ENCODE assay signal across 20 cellular contexts in genomic region chr6:136568129-136568528, GRCh38. TPM values are rescaled to one million over a fixed set of nuclear protein-coding genes. Genes with fewer than 3 reads are reported as not detected.
DNase-seq lines count a peak whose midpoint lies in the region; FAIRE-seq and TF ChIP-seq lines count a peak whose summit lies in the region.
"Had no signal": no experiment of that assay in that cellular context is flagged by ENCODE, and none has a peak within 500 bp of the region (broad histone marks: within the 10 kb centered on the region; RNA-seq: fewer than 3 reads in every experiment).

No MANE protein-coding gene starts in this region.

- WGBS in small intestine, 3 donors, result 18 to 75% (median 37%) methylated on average over 3 of the region's 3 CpGs
- no CpG with 5 or more reads among the region's 3 CpGs for WGBS in trophoblast cell (ENCODE audit: extremely low coverage, insufficient coverage, insufficient read length)

- H3K4me3 ChIP-seq in Loucy (ENCODE audit: low read length, poor library complexity, severe bottlenecking), result no peak overlapping the region
- no peak overlapping the region for H3K4me3 ChIP-seq in small intestine (ENCODE audit: low read depth in 1 of 2, low read length in 2 of 2)
- no peak overlapping the region for H3K4me3 ChIP-seq in trophoblast cell (ENCODE audit: low read depth, low read length)
- H3K4me3 ChIP-seq: A549, K562 had no signal

- TF ChIP-seq CTCF in Calu3 (IDR thresholded peaks at IDR 0.05; ENCODE audit: unreplicated experiment) (no peak), Loucy (conservative IDR thresholded peaks at IDR 0.05; ENCODE audit: low read length) (no peak), VCaP (conservative IDR thresholded peaks at IDR 0.05) (no peak), osteocyte (IDR thresholded peaks at IDR 0.05) (no peak)

- H2AFZ ChIP-seq in Loucy (ENCODE audit: low read length) (no peak overlapping the region), trophoblast cell (ENCODE audit: insufficient read depth, low read length, poor library complexity) (no peak overlapping the region)

- no peak overlapping the region for H3K23ac ChIP-seq in trophoblast cell (ENCODE audit: low read length)

- peak overlapping the region; percentile 53 for H3K4me2 ChIP-seq in Loucy (ENCODE audit: low read depth, low read length, poor library complexity, severe bottlenecking)
- H3K4me2 ChIP-seq in trophoblast cell (ENCODE audit: low read length), result no peak overlapping the region
- H3K4me2 ChIP-seq: A549 had no signal

- no peaks in the 10 kb centered on the region for H3K9me2 ChIP-seq in Loucy (replicated peaks; ENCODE audit: low read depth, low read length)

- H2BK12ac ChIP-seq in trophoblast cell (ENCODE audit: low read length), result no peak overlapping the region

- BruUV-seq in Calu3 (replicated peaks; lab: Mats Ljungman, UMichigan), result no TSS peak

- H3K27ac ChIP-seq in VCaP, result peak overlapping the region; percentile 100
- no peak overlapping the region for H3K27ac ChIP-seq in small intestine (ENCODE audit: low read depth in 1 of 2, low read length in 1 of 2)
- no peak overlapping the region for H3K27ac ChIP-seq in trophoblast cell (ENCODE audit: low read depth, low read length)
- H3K27ac ChIP-seq: A549 had no signal

- H3K18ac ChIP-seq in trophoblast cell (ENCODE audit: low read length), result no peak overlapping the region

- H3K36me3 ChIP-seq in Loucy (ENCODE audit: insufficient read depth, low read length), result no peaks in the 10 kb centered on the region
- peaks cover 0 to 6% of the 10 kb centered on the region in 2 donors for H3K36me3 ChIP-seq in small intestine (ENCODE audit: control insufficient read depth in 2 of 2, insufficient read depth in 2 of 2, low read length in 2 of 2)
- no peaks in the 10 kb centered on the region for H3K36me3 ChIP-seq in trophoblast cell (ENCODE audit: control insufficient read depth in 1 of 2, insufficient read depth in 2 of 2, low read length in 2 of 2)

- peaks cover 11% of the 10 kb centered on the region for H3K9me3 Mint-ChIP-seq in Calu3 (ENCODE audit: low read depth, unreplicated experiment)
- peaks cover 17% of the 10 kb centered on the region for H3K9me3 Mint-ChIP-seq in osteocyte (ENCODE audit: unreplicated experiment)

- no peak overlapping the region for H2BK120ac ChIP-seq in trophoblast cell (ENCODE audit: insufficient read depth, low read length, poor library complexity)

- H3K4me1 Mint-ChIP-seq in Calu3 (ENCODE audit: low read depth, unreplicated experiment), result peaks cover 25% of the 10 kb centered on the region
- H3K4me1 Mint-ChIP-seq in osteocyte (ENCODE audit: unreplicated experiment), result peaks cover 3% of the 10 kb centered on the region

- H3K79me1 ChIP-seq in trophoblast cell (ENCODE audit: low read length), result no peaks in the 10 kb centered on the region

- H3K4ac ChIP-seq in trophoblast cell (ENCODE audit: low read depth, low read length), result no peak overlapping the region

- H3K36me3 Mint-ChIP-seq in Calu3 (ENCODE audit: insufficient read depth, unreplicated experiment), result no peaks in the 10 kb centered on the region
- no peaks in the 10 kb centered on the region for H3K36me3 Mint-ChIP-seq in osteocyte (ENCODE audit: unreplicated experiment)

- H3K27ac Mint-ChIP-seq in Calu3 (ENCODE audit: unreplicated experiment) (peak overlapping the region; percentile 45), osteocyte (ENCODE audit: unreplicated experiment) (no peak overlapping the region)
- H3K27ac Mint-ChIP-seq: B cell had no signal

- H4K20me1 ChIP-seq in Loucy (ENCODE audit: insufficient read depth, low read length, poor library complexity, severe bottlenecking), result no peaks in the 10 kb centered on the region

- FAIRE-seq in small intestine (lab: Jason Lieb, UNC), result no peak
- FAIRE-seq: A549, H1 had no signal

- no peak overlapping the region for H4K8ac ChIP-seq in trophoblast cell (ENCODE audit: low read depth, low read length)

- peaks cover 7% of the 10 kb centered on the region for H3F3A ChIP-seq in Loucy (ENCODE audit: low read depth)

- H3K79me2 ChIP-seq in Loucy (ENCODE audit: insufficient read depth, low read length) (no peaks in the 10 kb centered on the region), trophoblast cell (ENCODE audit: control insufficient read depth, insufficient read depth, low read length, poor library complexity) (no peaks in the 10 kb centered on the region)

- intact Hi-C loops in Calu3 (cut with micrococcal nuclease; ENCODE audit: unreplicated experiment), result no loop called here

- no peak overlapping the region for H3K9ac ChIP-seq in Loucy (ENCODE audit: low read depth, low read length, poor library complexity, severe bottlenecking)
- H3K9ac ChIP-seq in trophoblast cell (ENCODE audit: low read length), result no peak overlapping the region

- no peak overlapping the region for H4K12ac ChIP-seq in trophoblast cell (ENCODE audit: low read depth, low read length)

- DNase-seq in Calu3, result no peak
- peak; percentile 28 for DNase-seq in small intestine
- no peak for DNase-seq in NCI-H187 (lab: John Stamatoyannopoulos, UW)
- DNase-seq in trophoblast cell, result no peak
- no peak for DNase-seq in osteocyte (ENCODE audit: extremely low spot score, unreplicated experiment)
- DNase-seq: EL, GF-D8, NCI-H1092, NCI-H1436, NCI-H2029, NCI-H526, Right ventricle myocardium superior had no signal

- CTCF ChIA-PET in Calu3 (lab: Charles Lee), result no interaction called here

- peaks cover 27% of the 10 kb centered on the region for H3K9me3 ChIP-seq in Loucy (ENCODE audit: insufficient read depth, low read depth, low read length)
- H3K9me3 ChIP-seq in small intestine (ENCODE audit: control insufficient read depth, low read depth), result peaks cover 1% of the 10 kb centered on the region
- H3K9me3 ChIP-seq in trophoblast cell (ENCODE audit: insufficient read depth, low read depth, low read length), result peaks cover 2% of the 10 kb centered on the region
- H3K9me3 ChIP-seq: A549 had no signal

- no peak overlapping the region for H2AK5ac ChIP-seq in trophoblast cell (ENCODE audit: low read length)

- peaks cover 42% of the 10 kb centered on the region for H3K4me1 ChIP-seq in Loucy (ENCODE audit: insufficient read depth, low read length, poor library complexity, severe bottlenecking)
- H3K4me1 ChIP-seq in small intestine (ENCODE audit: control insufficient read depth in 2 of 2, insufficient read depth in 1 of 2, low read depth in 1 of 2, low read length in 1 of 2), result peaks cover 3 to 6% of the 10 kb centered on the region in 2 donors
- no peaks in the 10 kb centered on the region for H3K4me1 ChIP-seq in trophoblast cell (ENCODE audit: control insufficient read depth in 1 of 2, insufficient read depth in 2 of 2, low read length in 2 of 2)

- H3K27me3 Mint-ChIP-seq in Calu3 (ENCODE audit: unreplicated experiment), result no peaks in the 10 kb centered on the region
- H3K27me3 Mint-ChIP-seq in osteocyte (ENCODE audit: unreplicated experiment), result no peaks in the 10 kb centered on the region
- H3K27me3 Mint-ChIP-seq: B cell had no signal

- H2BK5ac ChIP-seq in trophoblast cell (ENCODE audit: low read depth, low read length, poor library complexity), result no peak overlapping the region

- H4K91ac ChIP-seq in trophoblast cell (ENCODE audit: low read depth, low read length), result no peak overlapping the region

- H3K14ac ChIP-seq in trophoblast cell (ENCODE audit: low read length), result no peak overlapping the region

- no peak overlapping the region for H3K4me3 Mint-ChIP-seq in Calu3 (ENCODE audit: low read depth, unreplicated experiment)
- H3K4me3 Mint-ChIP-seq in osteocyte (ENCODE audit: unreplicated experiment), result no peak overlapping the region
- H3K4me3 Mint-ChIP-seq: B cell, CD14-positive monocyte had no signal

- H3K27me3 ChIP-seq in Loucy (ENCODE audit: insufficient read depth, low read length, poor library complexity, severe bottlenecking), result peaks cover 84% of the 10 kb centered on the region
- H3K27me3 ChIP-seq in small intestine (ENCODE audit: control insufficient read depth in 2 of 2, insufficient read depth in 2 of 2, low read length in 2 of 2), result no peaks in the 10 kb centered on the region
- H3K27me3 ChIP-seq in trophoblast cell (ENCODE audit: insufficient read depth, low read length), result no peaks in the 10 kb centered on the region

RNA-seq across cellular contexts. Expression of gene MAP7, which starts 17.9 kb away (rescaled TPM):
- 29.5 and 30.1 TPM in 2 replicates for total RNA-seq in Calu3 (2022)
- 10 to 100 TPM; 18.3 to 24.4 (median 18.4) TPM for polyA plus RNA-seq in small intestine
- 58.6 and 61.6 TPM in 2 replicates for polyA plus RNA-seq in trophoblast cell (2013)
- total RNA-seq in osteocyte, result 0.38 and 0.68 TPM in 2 replicates
- total RNA-seq: OCI-LY7 had no signal

Comparison
In these comparisons a context has a peak if more than half of its experiments do, and no peak if none do; other contexts are left out.
1. RNA of gene MAP7, which starts 17.9 kb away (total RNA-seq): 29.5 to 30.1 TPM in Calu3; 0.38 to 0.68 TPM in osteocyte; every median in the first group is over 10 times any median in the second.